In the genomic region with DNA sequence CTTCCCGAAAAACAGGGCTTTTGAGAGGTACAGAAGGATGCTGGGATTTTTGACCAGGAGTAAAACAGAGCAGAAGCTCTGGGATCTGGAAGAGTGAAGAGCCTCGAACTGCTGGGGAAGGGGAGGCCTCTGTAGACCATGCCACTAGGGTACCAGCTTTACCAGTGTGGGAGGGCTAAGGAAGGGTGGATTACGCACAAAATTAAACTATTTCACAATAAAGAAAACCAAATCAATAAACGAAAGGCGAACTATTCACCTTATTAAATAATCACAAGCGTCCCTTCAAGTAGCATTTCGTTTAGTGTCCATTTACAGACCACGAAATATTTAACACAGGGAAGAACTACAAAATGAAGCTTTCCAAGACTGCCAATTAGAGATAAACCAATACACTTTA, we compare ENCODE assay signal across 8 cellular contexts. TPM values are rescaled to one million over a fixed set of nuclear protein-coding genes. Genes with fewer than 3 reads are reported as not detected.
A peak's percentile ranks its signal among the peaks of the same experiment; 100 is the strongest.
DNase-seq lines count a peak whose midpoint lies in the region; ATAC-seq and TF ChIP-seq lines count a peak whose summit lies in the region.

No MANE protein-coding gene starts in this region.

- H3K4me3 Mint-ChIP-seq in activated T-cell treated with anti-CD3 and anti-CD28 coated beads, Interleukin-2, amount 50 U/mL, for 72 hours = peak overlapping the region; percentile 87

- no peak for DNase-seq in activated T-cell treated with anti-CD3 and anti-CD28 coated beads, Interleukin-2, amount 50 U/mL, for 72 hours
- no peak for DNase-seq in activated T-cell treated with anti-CD3 and anti-CD28 coated beads, Interleukin-2, amount 50 U/mL, for 1 hour
- DNase-seq in astrocyte of the cerebellum (ENCODE audit: low read depth) (no peak), lower leg skin (ENCODE audit: low spot score in 2 of 2) (no peak), tibial nerve (ENCODE audit: low spot score in 2 of 2) (no peak), NCI-H187 treated with DMSO at 0.1 percent for 48 hours (lab: John Stamatoyannopoulos, UW) (no peak)

- intact Hi-C loops in lower leg skin (cut with DNase I; ENCODE audit: low total_unique reads) = no loop called here

- H3K9me3 ChIP-seq in tibial nerve = no peaks in the 10 kb centered on the region

- peak overlapping the region; percentile 94 for H3K27ac Mint-ChIP-seq in activated T-cell treated with anti-CD3 and anti-CD28 coated beads, Interleukin-2, amount 50 U/mL, for 72 hours

- in situ Hi-C loops in astrocyte of the cerebellum (cut with HindIII; ENCODE audit: low sequenced_read_pairs) = no loop called here

- H3K36me3 Mint-ChIP-seq in activated T-cell treated with anti-CD3 and anti-CD28 coated beads, Interleukin-2, amount 50 U/mL, for 72 hours (ENCODE audit: insufficient read depth in 2 of 2) = peaks cover 0 to 4% of the 10 kb centered on the region in 2 donors

- no peaks in the 10 kb centered on the region for H3K9me3 Mint-ChIP-seq in activated T-cell treated with anti-CD3 and anti-CD28 coated beads, Interleukin-2, amount 50 U/mL, for 72 hours

- TF ChIP-seq POLR2A in lower leg skin (IDR thresholded peaks at IDR 0.05) (no peak), tibial nerve (IDR thresholded peaks at IDR 0.05) (no peak)

- peaks cover 37% of the 10 kb centered on the region for H3K4me1 Mint-ChIP-seq in activated T-cell treated with anti-CD3 and anti-CD28 coated beads, Interleukin-2, amount 50 U/mL, for 72 hours (ENCODE audit: low read depth)

- H3K4me1 ChIP-seq in tibial nerve = peaks cover 0 to 26% (median 6%) of the 10 kb centered on the region in 4 donors

- peak overlapping the region; percentile 84 for H3K4me3 ChIP-seq in astrocyte of the cerebellum (ENCODE audit: low read depth, low read length)
- H3K4me3 ChIP-seq in lower leg skin (ENCODE audit: low read depth, poor library complexity, severe bottlenecking) = peak overlapping the region; percentile 64
- peak overlapping the region; percentile 65 to 95 (median 85) for H3K4me3 ChIP-seq in tibial nerve

- no peaks in the 10 kb centered on the region for H3K27me3 Mint-ChIP-seq in activated T-cell treated with anti-CD3 and anti-CD28 coated beads, Interleukin-2, amount 50 U/mL, for 72 hours (ENCODE audit: low read depth)

- no peak for ATAC-seq in activated T-cell treated with anti-CD3 and anti-CD28 coated beads, Interleukin-2, amount 50 U/mL, for 72 hours (replicated peaks in 1 of 2)
- ATAC-seq in GM21737 (IDR thresholded peaks at IDR 0.05; ENCODE audit: unreplicated experiment) = no peak
- no peak for ATAC-seq in HG03139 (IDR thresholded peaks at IDR 0.05; ENCODE audit: unreplicated experiment)

- WGBS in lower leg skin, 2 donors = 21 to 24% methylated on average over 8 of the region's 8 CpGs
- WGBS in tibial nerve, 2 donors = 18 to 19% methylated on average over 8 of the region's 8 CpGs

- H3K36me3 ChIP-seq in tibial nerve = peaks cover 0 to 40% (median 0%) of the 10 kb centered on the region in 3 donors

- H3K27ac ChIP-seq in tibial nerve = peak overlapping the region; percentile 93 to 99 (median 96)

- H3K27me3 ChIP-seq in tibial nerve = no peaks in the 10 kb centered on the region

- no peak for TF ChIP-seq CTCF in astrocyte of the cerebellum (IDR thresholded peaks at IDR 0.05; ENCODE audit: low read depth, low read length, missing control alignments)
- no peak for TF ChIP-seq CTCF in lower leg skin (IDR thresholded peaks at IDR 0.05)
- TF ChIP-seq CTCF in tibial nerve (IDR thresholded peaks at IDR 0.05) = no peak

- TF ChIP-seq EP300 in tibial nerve (IDR thresholded peaks at IDR 0.05) = no peak

RNA-seq across cellular contexts. Expression of a gene that starts 0.7 kb away (rescaled TPM):
- total RNA-seq in activated T-cell treated with anti-CD3 and anti-CD28 coated beads, Interleukin-2, amount 50 U/mL, for 72 hours = 10 to 100 TPM; 43.1 to 43.4 TPM
- total RNA-seq in lower leg skin = 10 to 100 TPM; 19.1 to 39.8 (median 29.0) TPM
- 10 to 100 TPM; 49.2 to 67.7 (median 64.7) TPM for total RNA-seq in tibial nerve

RNA-seq across cellular contexts. Expression of a gene that starts 18.6 kb away (rescaled TPM):
- total RNA-seq in activated T-cell treated with anti-CD3 and anti-CD28 coated beads, Interleukin-2, amount 50 U/mL, for 72 hours = 10 to 100 TPM; 65.2 TPM
- 10 to 100 TPM; 15.2 to 33.7 (median 21.1) TPM for total RNA-seq in lower leg skin
- 10 to 100 TPM; 11.6 to 18.6 (median 16.8) TPM for total RNA-seq in tibial nerve

RNA-seq across cellular contexts. Expression of a gene that starts 23.1 kb away (rescaled TPM):
- 10 to 100 TPM; 21.9 to 25.3 TPM for total RNA-seq in activated T-cell treated with anti-CD3 and anti-CD28 coated beads, Interleukin-2, amount 50 U/mL, for 72 hours
- total RNA-seq in lower leg skin (10 to 100 TPM; 30.1 to 47.1 (median 36.7) TPM), tibial nerve (10 to 100 TPM; 17.2 to 28.8 (median 21.7) TPM)
